ENCODE assay signal across 21 cellular contexts in genomic region chr1:3817138-3817740, GRCh38. TPM values are rescaled to one million over a fixed set of nuclear protein-coding genes. Genes with fewer than 3 reads are reported as not detected.
"Had no signal": no experiment of that assay in that cellular context is flagged by ENCODE, and none has a peak within 500 bp of the region (broad histone marks: within the 10 kb centered on the region; RNA-seq: fewer than 3 reads in every experiment).

No MANE protein-coding gene starts in this region.

- H3K4me1 Mint-ChIP-seq: activated naive CD4-positive, alpha-beta T cell treated with anti-CD3 and anti-CD28 coated beads, Interleukin-2, amount 50 U/mL, for 24 hours; WTC11 had no signal

- H3K27me3 ChIP-seq: ascending aorta, MG63, SJSA1 had no signal

- H3K4me3 Mint-ChIP-seq: activated CD8-positive, alpha-beta T cell treated with anti-CD3 and anti-CD28 coated beads, Interleukin-2, amount 10 ng/mL, durations not matched to agents 7 days and 5 days; activated naive CD4-positive, alpha-beta T cell treated with anti-CD3 and anti-CD28 coated beads, Interleukin-2, amount 50 U/mL, for 24 hours; brain; central memory CD8-positive, alpha-beta T cell; T-helper 1 cell treated with Interleukin-12 subunit alpha and Interleukin-12 subunit beta and Interleukin-4 antibody, amounts not matched to agents 30 μg/mL and 1 μg/mL, for 36 hours; WTC11 had no signal

- H3K9me3 ChIP-seq: ascending aorta, MG63, SJSA1 had no signal

- DNase-seq: activated CD4-positive, alpha-beta T cell treated with anti-CD3 and anti-CD28 coated beads for 48 hours; activated CD4-positive, alpha-beta T cell treated with anti-CD3 and anti-CD28 coated beads, Interleukin-2, amount 50 U/mL, for 4 hours; activated CD4-positive, CD25-positive, alpha-beta regulatory T cell treated with anti-CD3 and anti-CD28 coated beads, Interleukin-2, amount 50 U/mL, for 72 hours; activated CD8-positive, alpha-beta memory T cell treated with anti-CD3 and anti-CD28 coated beads, Interleukin-2, amount 50 U/mL, for 48 hours; activated CD8-positive, alpha-beta T cell treated with anti-CD3 and anti-CD28 coated beads, Interleukin-2, amount 10 ng/mL, durations not matched to agents 7 days and 5 days; activated T-cell treated with anti-CD3 and anti-CD28 coated beads, Interleukin-2, amount 50 U/mL, for 1 hour; MG63; NCI-H1105; NCI-H1436; NCI-H1694 treated with DMSO at 0.1 percent for 48 hours; NCI-H2081; NCI-H510A treated with DMSO at 0.1 percent for 48 hours; NCI-H69; SHP77 had no signal

- H3K4me3 ChIP-seq: ascending aorta, MG63, SJSA1 had no signal

- H3K27me3 Mint-ChIP-seq: activated naive CD4-positive, alpha-beta T cell treated with anti-CD3 and anti-CD28 coated beads, Interleukin-2, amount 50 U/mL, for 24 hours; central memory CD8-positive, alpha-beta T cell had no signal

- H3K27ac ChIP-seq: ascending aorta, SJSA1 had no signal

- H3K4me1 ChIP-seq: ascending aorta, SJSA1 had no signal

- ATAC-seq: activated CD8-positive, alpha-beta T cell treated with anti-CD3 and anti-CD28 coated beads, Interleukin-2, amount 10 ng/mL, durations not matched to agents 7 days and 5 days; WTC11 had no signal

- H3K27ac Mint-ChIP-seq: activated CD8-positive, alpha-beta T cell treated with anti-CD3 and anti-CD28 coated beads, Interleukin-2, amount 10 ng/mL, durations not matched to agents 7 days and 5 days; activated naive CD4-positive, alpha-beta T cell treated with anti-CD3 and anti-CD28 coated beads, Interleukin-2, amount 50 U/mL, for 24 hours; T-helper 1 cell treated with Interleukin-12 subunit alpha and Interleukin-12 subunit beta and Interleukin-4 antibody, amounts not matched to agents 30 μg/mL and 1 μg/mL, for 36 hours had no signal

- H3K9me3 Mint-ChIP-seq: activated naive CD4-positive, alpha-beta T cell treated with anti-CD3 and anti-CD28 coated beads, Interleukin-2, amount 50 U/mL, for 24 hours; brain; central memory CD8-positive, alpha-beta T cell; T-helper 1 cell treated with Interleukin-12 subunit alpha and Interleukin-12 subunit beta and Interleukin-4 antibody, amounts not matched to agents 30 μg/mL and 1 μg/mL, for 36 hours; WTC11 had no signal

RNA-seq across cellular contexts. Expression of gene SMIM1, which starts 44.7 kb away (rescaled TPM):
- total RNA-seq: activated CD8-positive, alpha-beta T cell treated with anti-CD3 and anti-CD28 coated beads, Interleukin-2, amount 10 ng/mL, durations not matched to agents 7 days and 5 days; ascending aorta; SJSA1 had no signal
